In the genomic region with DNA sequence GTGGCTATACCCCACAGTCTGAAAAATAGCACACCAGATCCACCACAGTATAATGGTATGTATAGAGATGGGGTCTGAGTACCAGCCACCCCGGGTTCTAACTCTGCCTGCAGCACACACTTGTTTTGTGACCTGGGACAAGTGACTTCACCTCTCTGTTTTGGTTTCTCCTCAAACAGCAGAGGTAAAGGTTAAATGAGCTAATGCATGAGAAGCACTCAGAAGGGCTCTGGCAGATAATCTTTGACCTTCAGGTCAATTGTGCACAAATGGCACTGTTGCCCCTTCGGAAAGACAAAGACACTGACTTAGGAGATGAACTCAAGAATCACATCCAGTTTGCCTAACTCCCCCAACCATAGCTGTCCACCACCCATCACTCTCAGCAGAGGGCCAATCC, we compare ENCODE assay signal across 14 cellular contexts. TPM values are rescaled to one million over a fixed set of nuclear protein-coding genes. Genes with fewer than 3 reads are reported as not detected.
A peak's percentile ranks its signal among the peaks of the same experiment; 100 is the strongest.
DNase-seq lines count a peak whose midpoint lies in the region; ATAC-seq and TF ChIP-seq lines count a peak whose summit lies in the region.
"Had no signal": no experiment of that assay in that cellular context is flagged by ENCODE, and none has a peak within 500 bp of the region (broad histone marks: within the 10 kb centered on the region; RNA-seq: fewer than 3 reads in every experiment).

No MANE protein-coding gene starts in this region.

- no peak overlapping the region for H2AFZ ChIP-seq in smooth muscle cell (ENCODE audit: low read depth)
- no peak overlapping the region for H2AFZ ChIP-seq in PC-3 (ENCODE audit: low read length)

- peaks cover 56% of the 10 kb centered on the region for H3K4me1 Mint-ChIP-seq in T-helper 1 cell treated with Interleukin-12 subunit alpha and Interleukin-12 subunit beta and Interleukin-4 antibody, amounts not matched to agents 30 μg/mL and 1 μg/mL, for 36 hours (ENCODE audit: low read depth)
- peaks cover 66% of the 10 kb centered on the region for H3K4me1 Mint-ChIP-seq in activated CD4-positive, alpha-beta memory T cell treated with anti-CD3 and anti-CD28 coated beads for 36 hours (ENCODE audit: low read depth)

- H3K9me2 ChIP-seq in PC-3 (replicated peaks; ENCODE audit: low read length), result no peaks in the 10 kb centered on the region

- H3F3A ChIP-seq in smooth muscle cell (ENCODE audit: low read depth) (peaks cover 44% of the 10 kb centered on the region), PC-3 (ENCODE audit: low read length, unreplicated experiment) (peaks cover 10% of the 10 kb centered on the region)

- H3K4me1 ChIP-seq in gastroesophageal sphincter (peaks cover 12 to 99% (median 32%) of the 10 kb centered on the region in 3 donors), smooth muscle cell (ENCODE audit: low read depth) (peaks cover 42% of the 10 kb centered on the region), PC-3 (ENCODE audit: insufficient read depth, low read length) (peaks cover 40% of the 10 kb centered on the region)

- intact Hi-C loops in activated CD4-positive, alpha-beta memory T cell treated with anti-CD3 and anti-CD28 coated beads for 36 hours (cut with micrococcal nuclease), result no loop called here
- intact Hi-C loops in PC-3 (cut with micrococcal nuclease), result no loop called here

- H3K9me3 ChIP-seq in gastroesophageal sphincter (no peaks in the 10 kb centered on the region), smooth muscle cell (replicated peaks; ENCODE audit: low read depth) (no peaks in the 10 kb centered on the region), PC-3 (ENCODE audit: low read length) (no peaks in the 10 kb centered on the region)
- H3K9me3 ChIP-seq: A549, upper lobe of right lung had no signal

- no TSS peak for BruUV-seq in PC-3 (replicated peaks; lab: Mats Ljungman, UMichigan)

- H3K4me3 ChIP-seq in gastroesophageal sphincter, result no peak overlapping the region
- no peak overlapping the region for H3K4me3 ChIP-seq in smooth muscle cell
- no peak overlapping the region for H3K4me3 ChIP-seq in PC-3 (ENCODE audit: low read length)
- H3K4me3 ChIP-seq: A549, upper lobe of right lung had no signal

- H3K4me2 ChIP-seq in smooth muscle cell, result peak overlapping the region; percentile 72
- no peak overlapping the region for H3K4me2 ChIP-seq in PC-3 (ENCODE audit: low read length)
- H3K4me2 ChIP-seq: A549 had no signal

- H3K27ac ChIP-seq in gastroesophageal sphincter (peak overlapping the region; percentile 71 to 100 (median 92)), smooth muscle cell (ENCODE audit: low read depth) (peak overlapping the region; percentile 100), PC-3 (ENCODE audit: low read length) (no peak overlapping the region)

- no peaks in the 10 kb centered on the region for H3K27me3 ChIP-seq in gastroesophageal sphincter
- no peaks in the 10 kb centered on the region for H3K27me3 ChIP-seq in smooth muscle cell (ENCODE audit: low read depth)
- H3K27me3 ChIP-seq in PC-3 (ENCODE audit: low read length), result no peaks in the 10 kb centered on the region
- H3K27me3 ChIP-seq: upper lobe of right lung had no signal

- H3K4me3 Mint-ChIP-seq in T-helper 1 cell treated with Interleukin-12 subunit alpha and Interleukin-12 subunit beta and Interleukin-4 antibody, amounts not matched to agents 30 μg/mL and 1 μg/mL, for 36 hours, result no peak overlapping the region
- H3K4me3 Mint-ChIP-seq in activated CD4-positive, alpha-beta memory T cell treated with anti-CD3 and anti-CD28 coated beads for 36 hours, result peak overlapping the region; percentile 8

- POLR2A ChIA-PET in activated CD4-positive, alpha-beta memory T cell treated with anti-CD3 and anti-CD28 coated beads for 36 hours (lab: Charles Lee), result interaction anchor here (9.4 kb wide), 1 partner anchor 10 kb away, joined by 205 read pairs; no protein-coding TSS in a partner anchor
- POLR2A ChIA-PET in PC-3 (lab: Charles Lee; ENCODE audit: unreplicated experiment), result no interaction called here

- TF ChIP-seq EP300 in gastroesophageal sphincter (IDR thresholded peaks at IDR 0.05), result no peak

- peaks cover 28% of the 10 kb centered on the region for H3K36me3 Mint-ChIP-seq in T-helper 1 cell treated with Interleukin-12 subunit alpha and Interleukin-12 subunit beta and Interleukin-4 antibody, amounts not matched to agents 30 μg/mL and 1 μg/mL, for 36 hours (ENCODE audit: low read depth)
- peaks cover 53% of the 10 kb centered on the region for H3K36me3 Mint-ChIP-seq in activated CD4-positive, alpha-beta memory T cell treated with anti-CD3 and anti-CD28 coated beads for 36 hours

- H3K9ac ChIP-seq in smooth muscle cell (ENCODE audit: low read depth) (no peak overlapping the region), PC-3 (ENCODE audit: low read length) (no peak overlapping the region)

- 0 to 30% methylated on average over 1 of the region's 2 CpGs for WGBS in gastroesophageal sphincter (ENCODE audit: low coverage in 1 of 2), 2 donors
- 93% methylated on average over 2 of the region's 2 CpGs for WGBS in smooth muscle cell (ENCODE audit: low lambda C conversion rate)

- TF ChIP-seq POLR2A in gastroesophageal sphincter (IDR thresholded peaks at IDR 0.05), result no peak

- no peak for DNase-seq in T-helper 1 cell
- DNase-seq in activated CD4-positive, alpha-beta memory T cell treated with anti-CD3 and anti-CD28 coated beads for 36 hours, result no peak
- no peak for DNase-seq in smooth muscle cell (lab: John Stamatoyannopoulos, UW; ENCODE audit: unreplicated experiment)
- no peak for DNase-seq in T-helper 9 cell
- no peak for DNase-seq in PC-3
- DNase-seq: activated effector memory CD4-positive, alpha-beta T cell treated with anti-CD3 and anti-CD28 coated beads, Interleukin-2, amount 50 U/mL, for 16 hours; DMS79; NCI-H2081 treated with DMSO at 0.1 percent for 48 hours; stimulated activated CD4-positive, alpha-beta T cell treated with anti-CD3 and anti-CD28 coated beads, Interleukin-1b, Interleukin-23, amount 100 ng/mL, for 48 hours; upper lobe of right lung had no signal

- H4K20me1 ChIP-seq in smooth muscle cell (ENCODE audit: low read depth) (peaks cover 51% of the 10 kb centered on the region), PC-3 (ENCODE audit: low read length) (no peaks in the 10 kb centered on the region)

- H3K27ac Mint-ChIP-seq in T-helper 1 cell treated with Interleukin-12 subunit alpha and Interleukin-12 subunit beta and Interleukin-4 antibody, amounts not matched to agents 30 μg/mL and 1 μg/mL, for 36 hours, result peak overlapping the region; percentile 96
- H3K27ac Mint-ChIP-seq in activated CD4-positive, alpha-beta memory T cell treated with anti-CD3 and anti-CD28 coated beads for 36 hours, result peak overlapping the region; percentile 97

- CTCF ChIA-PET in activated CD4-positive, alpha-beta memory T cell treated with anti-CD3 and anti-CD28 coated beads for 36 hours (lab: Charles Lee), result interaction anchor here (1.1 to 1.6 kb wide), 4 partner anchors 11 to 140 kb away, joined by 3 to 4 read pairs (median 3); no protein-coding TSS in a partner anchor
- CTCF ChIA-PET in PC-3 (lab: Charles Lee), result no interaction called here

- H3K36me3 ChIP-seq in gastroesophageal sphincter (no peaks in the 10 kb centered on the region), smooth muscle cell (ENCODE audit: low read depth) (no peaks in the 10 kb centered on the region), PC-3 (ENCODE audit: low read depth, low read length) (no peaks in the 10 kb centered on the region; the same call in 1 of the 2 replicates)

- no peaks in the 10 kb centered on the region for H3K27me3 Mint-ChIP-seq in T-helper 1 cell treated with Interleukin-12 subunit alpha and Interleukin-12 subunit beta and Interleukin-4 antibody, amounts not matched to agents 30 μg/mL and 1 μg/mL, for 36 hours (ENCODE audit: low read depth)
- H3K27me3 Mint-ChIP-seq in activated CD4-positive, alpha-beta memory T cell treated with anti-CD3 and anti-CD28 coated beads for 36 hours, result no peaks in the 10 kb centered on the region

- H3K79me2 ChIP-seq in smooth muscle cell (ENCODE audit: low read depth) (peaks cover 63% of the 10 kb centered on the region), PC-3 (ENCODE audit: low read length) (peaks cover 96% of the 10 kb centered on the region)

- no peak for ATAC-seq in gastroesophageal sphincter
- no peak for ATAC-seq in GM21723 (IDR thresholded peaks at IDR 0.05; ENCODE audit: unreplicated experiment)
- no peak for ATAC-seq in PC-3
- ATAC-seq: A549, upper lobe of right lung had no signal

- no peaks in the 10 kb centered on the region for H3K9me3 Mint-ChIP-seq in T-helper 1 cell treated with Interleukin-12 subunit alpha and Interleukin-12 subunit beta and Interleukin-4 antibody, amounts not matched to agents 30 μg/mL and 1 μg/mL, for 36 hours
- H3K9me3 Mint-ChIP-seq in activated CD4-positive, alpha-beta memory T cell treated with anti-CD3 and anti-CD28 coated beads for 36 hours, result no peaks in the 10 kb centered on the region

- no peak for TF ChIP-seq CTCF in gastroesophageal sphincter (IDR thresholded peaks at IDR 0.05)
- no peak for TF ChIP-seq CTCF in smooth muscle cell (IDR thresholded peaks at IDR 0.05; ENCODE audit: borderline replicate concordance, insufficient read depth, poor library complexity, severe bottlenecking)
- no peak for TF ChIP-seq CTCF in PC-3 (conservative IDR thresholded peaks at IDR 0.05; ENCODE audit: low read depth, low read length)

RNA-seq across cellular contexts. Expression of a gene that starts 7.7 kb away (rescaled TPM):
- 10 to 100 TPM; 77.1 to 78.6 TPM for total RNA-seq in activated CD4-positive, alpha-beta memory T cell treated with anti-CD3 and anti-CD28 coated beads for 36 hours
- 10 to 100 TPM; 22.5 to 28.7 (median 24.9) TPM for total RNA-seq in gastroesophageal sphincter
- total RNA-seq in smooth muscle cell, result 6.6 and 9.3 TPM in 2 replicates
- polyA plus RNA-seq in smooth muscle cell, result 1.9 and 3.5 TPM in 2 replicates
- total RNA-seq in PC-3 (2014; rRNA removed), result 13.4 and 20.0 TPM in 2 replicates

RNA-seq across cellular contexts. Expression of a gene that starts 24.8 kb away (rescaled TPM):
- total RNA-seq in activated CD4-positive, alpha-beta memory T cell treated with anti-CD3 and anti-CD28 coated beads for 36 hours, result 100 to 1,000 TPM; 154 to 157 TPM
- 100 to 1,000 TPM; 134 to 157 (median 153) TPM for total RNA-seq in gastroesophageal sphincter
- total RNA-seq in smooth muscle cell, result 65.9 and 67.4 TPM in 2 replicates
- 70.8 and 89.4 TPM in 2 replicates for polyA plus RNA-seq in smooth muscle cell
- 99.7 and 134 TPM in 2 replicates for total RNA-seq in PC-3 (2014; rRNA removed)

RNA-seq across cellular contexts. Expression of a gene that starts 57.5 kb away (rescaled TPM):
- total RNA-seq in activated CD4-positive, alpha-beta memory T cell treated with anti-CD3 and anti-CD28 coated beads for 36 hours, result 10 to 100 TPM; 62.8 to 69.8 TPM
- total RNA-seq in gastroesophageal sphincter (10 to 100 TPM in 3 of 4 donors, 1 to 10 TPM in 1; 7.3 to 55.6 (median 33.4) TPM), smooth muscle cell (21.5 and 61.5 TPM in 2 replicates), PC-3 (2014; rRNA removed) (121 and 125 TPM in 2 replicates)
- 92.2 and 94.4 TPM in 2 replicates for polyA plus RNA-seq in smooth muscle cell
